In the genomic region with DNA sequence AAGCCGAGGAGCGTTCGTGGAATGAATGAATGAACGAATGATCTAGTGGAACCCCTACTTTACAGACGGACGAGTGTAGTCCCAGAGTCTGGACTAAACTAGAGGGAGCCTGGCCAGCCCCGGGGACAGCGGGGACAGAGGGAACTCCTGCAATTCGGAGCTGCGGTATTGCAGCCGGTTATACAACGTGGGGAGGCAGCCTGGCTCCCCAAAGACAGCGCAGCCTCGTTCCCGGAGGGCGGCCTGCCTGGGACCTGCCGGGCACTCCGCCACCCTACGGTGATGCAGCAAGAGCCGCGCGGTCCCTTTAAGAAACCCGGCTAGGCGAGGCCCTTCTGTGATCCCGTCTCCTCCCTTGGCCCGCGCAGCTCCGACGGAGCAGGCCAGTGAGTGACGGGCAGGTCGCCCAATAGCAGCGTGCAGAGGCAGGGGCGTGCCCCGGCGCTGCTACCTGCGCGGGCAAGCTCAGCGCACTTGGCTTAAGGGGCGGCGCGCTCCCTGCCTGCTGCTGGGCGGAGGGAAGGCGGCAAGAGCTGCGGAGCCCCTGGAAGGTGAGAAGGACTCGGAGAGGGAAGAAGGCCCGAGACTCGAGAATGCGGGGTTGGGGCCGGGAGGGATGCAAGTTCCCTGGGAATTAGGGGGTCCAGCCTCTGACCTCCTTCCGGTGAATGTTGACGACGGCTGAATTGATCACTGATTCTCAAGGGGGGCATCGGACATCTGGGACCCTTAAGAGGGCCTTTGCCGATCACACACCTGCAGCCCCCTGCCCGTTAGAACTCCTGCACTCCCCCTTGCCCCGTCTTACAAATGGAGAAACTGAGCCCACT, we compare ENCODE assay signal across 8 cellular contexts. TPM values are rescaled to one million over a fixed set of nuclear protein-coding genes. Genes with fewer than 3 reads are reported as not detected.
A peak's percentile ranks its signal among the peaks of the same experiment; 100 is the strongest.
DNase-seq lines count a peak whose midpoint lies in the region; ATAC-seq and FAIRE-seq lines count a peak whose summit lies in the region.

A gene with protein sequence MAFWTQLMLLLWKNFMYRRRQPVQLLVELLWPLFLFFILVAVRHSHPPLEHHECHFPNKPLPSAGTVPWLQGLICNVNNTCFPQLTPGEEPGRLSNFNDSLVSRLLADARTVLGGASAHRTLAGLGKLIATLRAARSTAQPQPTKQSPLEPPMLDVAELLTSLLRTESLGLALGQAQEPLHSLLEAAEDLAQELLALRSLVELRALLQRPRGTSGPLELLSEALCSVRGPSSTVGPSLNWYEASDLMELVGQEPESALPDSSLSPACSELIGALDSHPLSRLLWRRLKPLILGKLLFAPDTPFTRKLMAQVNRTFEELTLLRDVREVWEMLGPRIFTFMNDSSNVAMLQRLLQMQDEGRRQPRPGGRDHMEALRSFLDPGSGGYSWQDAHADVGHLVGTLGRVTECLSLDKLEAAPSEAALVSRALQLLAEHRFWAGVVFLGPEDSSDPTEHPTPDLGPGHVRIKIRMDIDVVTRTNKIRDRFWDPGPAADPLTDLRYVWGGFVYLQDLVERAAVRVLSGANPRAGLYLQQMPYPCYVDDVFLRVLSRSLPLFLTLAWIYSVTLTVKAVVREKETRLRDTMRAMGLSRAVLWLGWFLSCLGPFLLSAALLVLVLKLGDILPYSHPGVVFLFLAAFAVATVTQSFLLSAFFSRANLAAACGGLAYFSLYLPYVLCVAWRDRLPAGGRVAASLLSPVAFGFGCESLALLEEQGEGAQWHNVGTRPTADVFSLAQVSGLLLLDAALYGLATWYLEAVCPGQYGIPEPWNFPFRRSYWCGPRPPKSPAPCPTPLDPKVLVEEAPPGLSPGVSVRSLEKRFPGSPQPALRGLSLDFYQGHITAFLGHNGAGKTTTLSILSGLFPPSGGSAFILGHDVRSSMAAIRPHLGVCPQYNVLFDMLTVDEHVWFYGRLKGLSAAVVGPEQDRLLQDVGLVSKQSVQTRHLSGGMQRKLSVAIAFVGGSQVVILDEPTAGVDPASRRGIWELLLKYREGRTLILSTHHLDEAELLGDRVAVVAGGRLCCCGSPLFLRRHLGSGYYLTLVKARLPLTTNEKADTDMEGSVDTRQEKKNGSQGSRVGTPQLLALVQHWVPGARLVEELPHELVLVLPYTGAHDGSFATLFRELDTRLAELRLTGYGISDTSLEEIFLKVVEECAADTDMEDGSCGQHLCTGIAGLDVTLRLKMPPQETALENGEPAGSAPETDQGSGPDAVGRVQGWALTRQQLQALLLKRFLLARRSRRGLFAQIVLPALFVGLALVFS (N-terminal part only) (plus strand): TSS at position 462 of the 830 bp plus-strand sequence. CDS start 1,255 bp downstream, outside the sequence.

- H3K9me3 Mint-ChIP-seq in effector memory CD8-positive, alpha-beta T cell = no peaks in the 10 kb centered on the region
- no peaks in the 10 kb centered on the region for H3K9me3 Mint-ChIP-seq in memory B cell

- peak within 1 kb of the TSS; percentile 92 to 96 for H3K4me3 Mint-ChIP-seq in effector memory CD8-positive, alpha-beta T cell
- H3K4me3 Mint-ChIP-seq in memory B cell = peak within 1 kb of the TSS; percentile 100

- CTCF ChIA-PET in activated CD8-positive, alpha-beta memory T cell treated with anti-CD3 and anti-CD28 coated beads for 36 hours (lab: Charles Lee) = interaction anchor here (0.8 to 2.0 kb wide), 7 partner anchors 15 to 227 kb away, joined by 3 to 7 read pairs (median 3); a partner anchor contains a TSS

- peaks cover 82% of the 10 kb centered on the region for H3K36me3 Mint-ChIP-seq in effector memory CD8-positive, alpha-beta T cell (ENCODE audit: insufficient read depth)
- H3K36me3 Mint-ChIP-seq in memory B cell = peaks cover 26% of the 10 kb centered on the region

- peak within 1 kb of the TSS; percentile 89 to 92 for H3K27ac Mint-ChIP-seq in effector memory CD8-positive, alpha-beta T cell
- H3K27ac Mint-ChIP-seq in memory B cell = peak within 1 kb of the TSS; percentile 95

- FAIRE-seq in HTR-8/SVneo (lab: Jason Lieb, UNC) = peak; percentile 96

- POLR2A ChIA-PET in activated CD8-positive, alpha-beta memory T cell treated with anti-CD3 and anti-CD28 coated beads for 36 hours (lab: Charles Lee) = interaction anchor here (0.6 to 1.7 kb wide), 5 partner anchors 9 to 35 kb away, joined by 3 to 11 read pairs (median 4); a partner anchor contains a TSS

- peaks cover 44 to 57% of the 10 kb centered on the region in 2 donors for H3K4me1 Mint-ChIP-seq in effector memory CD8-positive, alpha-beta T cell (ENCODE audit: low read depth in 2 of 2)
- H3K4me1 Mint-ChIP-seq in memory B cell = peaks cover 36% of the 10 kb centered on the region

- DNase-seq in COLO668 (lab: John Stamatoyannopoulos, UW; ENCODE audit: unreplicated experiment) = peak; percentile 98
- peak; percentile 96 for DNase-seq in HTR-8/SVneo (ENCODE audit: insufficient read length, low spot score)
- peak; percentile 98 for DNase-seq in NOMO-1 treated with DMSO at 0.1 percent for 48 hours (lab: John Stamatoyannopoulos, UW; ENCODE audit: unreplicated experiment)
- DNase-seq in effector memory CD8-positive, alpha-beta T cell = peak; percentile 99 to 100 (median 100)
- DNase-seq in memory B cell (ENCODE audit: low spot score in 2 of 2) = peak; percentile 99 to 100
- DNase-seq in stimulated activated CD8-positive, alpha-beta memory T cell treated with anti-CD3 and anti-CD28 coated beads, Interleukin-12 subunit alpha, Interleukin-12 subunit beta, amount 100 ng/mL, for 1 hour (ENCODE audit: low read depth) = peak; percentile 97

- H3K27me3 Mint-ChIP-seq in effector memory CD8-positive, alpha-beta T cell = no peaks in the 10 kb centered on the region
- H3K27me3 Mint-ChIP-seq in memory B cell = no peaks in the 10 kb centered on the region

- ATAC-seq in GM21367 (IDR thresholded peaks at IDR 0.05; ENCODE audit: unreplicated experiment) = peak; percentile 59
- peak; percentile 92 for ATAC-seq in effector memory CD8-positive, alpha-beta T cell (replicated peaks)
- peak; percentile 78 for ATAC-seq in memory B cell (ENCODE audit: low read depth)

RNA-seq across cellular contexts. Expression of the gene that starts here (rescaled TPM):
- 10 to 100 TPM; 16.1 to 17.2 TPM for total RNA-seq in activated CD8-positive, alpha-beta memory T cell treated with anti-CD3 and anti-CD28 coated beads for 36 hours

Comparison
In these comparisons a context has a peak if more than half of its experiments do, and no peak if none do; other contexts are left out.
1. Peak in every context shown above with its lines: DNase-seq and ATAC-seq.